ENCODE assay signal across 8 cellular contexts in the genomic region with DNA sequence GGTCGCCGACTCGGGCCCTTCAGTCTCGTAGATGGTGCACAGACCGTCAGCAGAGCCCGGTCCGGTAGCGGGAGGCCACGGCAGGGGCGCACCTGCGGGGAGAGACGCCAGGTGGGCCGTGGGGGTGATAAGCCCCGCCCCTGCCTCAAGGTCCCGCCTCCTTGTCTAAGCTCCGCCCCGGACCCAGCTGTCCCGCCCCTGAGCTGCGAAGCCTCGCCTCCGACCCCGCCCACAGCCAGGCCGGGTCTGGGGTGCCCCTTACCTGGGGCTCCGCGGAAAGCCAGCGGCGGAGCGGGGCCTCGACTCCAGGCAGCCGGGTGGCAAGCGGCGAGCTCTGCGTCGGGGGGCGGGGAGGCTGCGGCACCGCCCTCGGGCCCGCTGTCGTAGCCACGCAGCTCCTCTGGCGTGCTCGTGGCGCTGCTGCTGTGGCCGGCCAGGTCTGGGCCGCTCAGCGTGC.
DNase-seq lines count a peak whose midpoint lies in the region; ATAC-seq lines count a peak whose summit lies in the region.

No MANE protein-coding gene starts in this region.

- H3K27ac Mint-ChIP-seq in activated naive CD8-positive, alpha-beta T cell treated with anti-CD3 and anti-CD28 coated beads, Interleukin-2, amount 50 U/mL, for 24 hours = no peak overlapping the region

- no peaks in the 10 kb centered on the region for H3K36me3 ChIP-seq in iPS-18a (ENCODE audit: control insufficient read depth, low read depth, low read length)

- DNase-seq in T follicular helper cell (ENCODE audit: low read depth) (peak; percentile 78), NCI-H526 treated with DMSO at 0.1 percent for 48 hours (lab: John Stamatoyannopoulos, UW) (no peak)
- DNase-seq in activated naive CD8-positive, alpha-beta T cell treated with anti-CD3 and anti-CD28 coated beads, Interleukin-2, amount 50 U/mL, for 24 hours = peak; percentile 75
- DNase-seq in stimulated activated CD4-positive, alpha-beta T cell treated with anti-CD3 and anti-CD28 coated beads, Interleukin-15, amount 100 ng/mL, for 24 hours = peak; percentile 78

- H3K27me3 Mint-ChIP-seq in activated naive CD8-positive, alpha-beta T cell treated with anti-CD3 and anti-CD28 coated beads, Interleukin-2, amount 50 U/mL, for 24 hours = peaks cover 47% of the 10 kb centered on the region

- H3K9ac ChIP-seq in iPS-18a (ENCODE audit: low read length) = no peak overlapping the region

- H3K27ac ChIP-seq in iPS-18a (ENCODE audit: low read length) = no peak overlapping the region

- peaks cover 30% of the 10 kb centered on the region for H3K4me1 Mint-ChIP-seq in activated naive CD8-positive, alpha-beta T cell treated with anti-CD3 and anti-CD28 coated beads, Interleukin-2, amount 50 U/mL, for 24 hours

- peaks cover 5% of the 10 kb centered on the region for H3K4me1 ChIP-seq in iPS-18a (ENCODE audit: control insufficient read depth, low read depth, low read length)

- ATAC-seq in GM19023 (IDR thresholded peaks at IDR 0.05; ENCODE audit: unreplicated experiment) = peak; percentile 59
- peak; percentile 39 for ATAC-seq in HG03135 (IDR thresholded peaks at IDR 0.05; ENCODE audit: unreplicated experiment)
- peak; percentile 31 for ATAC-seq in activated naive CD8-positive, alpha-beta T cell treated with anti-CD3 and anti-CD28 coated beads, Interleukin-2, amount 50 U/mL, for 24 hours
- no peak for ATAC-seq in HG03196 (IDR thresholded peaks at IDR 0.05; ENCODE audit: unreplicated experiment)

- no peak overlapping the region for H3K4me3 Mint-ChIP-seq in activated naive CD8-positive, alpha-beta T cell treated with anti-CD3 and anti-CD28 coated beads, Interleukin-2, amount 50 U/mL, for 24 hours

- H3K27me3 ChIP-seq in iPS-18a (ENCODE audit: control insufficient read depth, insufficient read depth, low read length) = peaks cover 25% of the 10 kb centered on the region

- no peaks in the 10 kb centered on the region for H3K9me3 ChIP-seq in iPS-18a (ENCODE audit: control insufficient read depth, low read depth, low read length)

- H3K9me3 Mint-ChIP-seq in activated naive CD8-positive, alpha-beta T cell treated with anti-CD3 and anti-CD28 coated beads, Interleukin-2, amount 50 U/mL, for 24 hours = no peaks in the 10 kb centered on the region

- H3K4me3 ChIP-seq in iPS-18a (ENCODE audit: low read length) = peak overlapping the region; percentile 21

- no peaks in the 10 kb centered on the region for H3K36me3 Mint-ChIP-seq in activated naive CD8-positive, alpha-beta T cell treated with anti-CD3 and anti-CD28 coated beads, Interleukin-2, amount 50 U/mL, for 24 hours (ENCODE audit: low read depth)
